Comparison of ENCODE assay signal across 8 cellular contexts in genomic region chr7:121395961-121396757, GRCh38. TPM values are rescaled to one million over a fixed set of nuclear protein-coding genes. Genes with fewer than 3 reads are reported as not detected.
DNase-seq lines count a peak whose midpoint lies in the region; ATAC-seq lines count a peak whose summit lies in the region.

TSS of gene FAM3C (minus strand) at chr7:121396308. CDS start at chr7:121382969, 13,339 bp downstream.

- H3K4me3 Mint-ChIP-seq in activated CD4-positive, alpha-beta T cell treated with anti-CD3 and anti-CD28 coated beads for 36 hours: peak within 1 kb of the TSS; percentile 88

- intact Hi-C loops in activated CD4-positive, alpha-beta T cell treated with anti-CD3 and anti-CD28 coated beads for 36 hours (cut with DNase I, micrococcal nuclease): loop anchor here (1.0 to 10.0 kb wide), 8 partner anchors 15 to 445 kb away; partner anchors contain the start of gene ING3 (in 1 of the 2)

- CTCF ChIA-PET in activated CD4-positive, alpha-beta T cell treated with anti-CD3 and anti-CD28 coated beads for 36 hours (lab: Charles Lee): interaction anchor here (0.7 to 4.7 kb wide), 13 partner anchors 8 to 151 kb away, joined by 3 to 32 read pairs (median 5); no protein-coding TSS in a partner anchor

- H3K9me3 Mint-ChIP-seq in activated CD4-positive, alpha-beta T cell treated with anti-CD3 and anti-CD28 coated beads for 36 hours (ENCODE audit: low read depth): no peaks in the 10 kb centered on the region

- no peaks in the 10 kb centered on the region for H3K27me3 ChIP-seq in layer of hippocampus (ENCODE audit: control insufficient read depth, insufficient read depth, low read length)

- ATAC-seq in GM19035 (IDR thresholded peaks at IDR 0.05; ENCODE audit: unreplicated experiment) (peak; percentile 73), HG03354 (IDR thresholded peaks at IDR 0.05; ENCODE audit: poor library complexity, severe bottlenecking, unreplicated experiment) (peak; percentile 82)
- peak; percentile 89 for ATAC-seq in activated CD4-positive, alpha-beta T cell treated with anti-CD3 and anti-CD28 coated beads for 36 hours

- H3K27ac ChIP-seq in cingulate gyrus (ENCODE audit: low read depth, low read length) (peak within 1 kb of the TSS; percentile 55), layer of hippocampus (ENCODE audit: low read depth, low read length) (peak within 1 kb of the TSS; percentile 64)

- peak within 1 kb of the TSS; percentile 88 for H3K27ac Mint-ChIP-seq in activated CD4-positive, alpha-beta T cell treated with anti-CD3 and anti-CD28 coated beads for 36 hours

- H3K4me1 Mint-ChIP-seq in activated CD4-positive, alpha-beta T cell treated with anti-CD3 and anti-CD28 coated beads for 36 hours: peaks cover 33% of the 10 kb centered on the region

- H3K27me3 Mint-ChIP-seq in activated CD4-positive, alpha-beta T cell treated with anti-CD3 and anti-CD28 coated beads for 36 hours: no peaks in the 10 kb centered on the region

- peak; percentile 94 for DNase-seq in Ammon's horn (ENCODE audit: low spot score)
- DNase-seq in NCI-H460 (ENCODE audit: extremely low read depth, low read depth): peak; percentile 91
- peak; percentile 92 for DNase-seq in activated CD4-positive, alpha-beta T cell treated with anti-CD3 and anti-CD28 coated beads for 36 hours
- peak; percentile 76 to 90 for DNase-seq in stimulated activated CD4-positive, alpha-beta T cell treated with anti-CD3 and anti-CD28 coated beads, Interleukin-1b, Interleukin-23, amount 100 ng/mL, for 4 hours (ENCODE audit: low read depth in 2 of 2)

- H3K36me3 Mint-ChIP-seq in activated CD4-positive, alpha-beta T cell treated with anti-CD3 and anti-CD28 coated beads for 36 hours (ENCODE audit: low read depth): peaks cover 16% of the 10 kb centered on the region

- POLR2A ChIA-PET in activated CD4-positive, alpha-beta T cell treated with anti-CD3 and anti-CD28 coated beads for 36 hours (lab: Charles Lee): interaction anchor here (0.7 to 2.5 kb wide), 2 partner anchors 13 to 42 kb away, joined by 3 to 5 read pairs; no protein-coding TSS in a partner anchor

RNA-seq across cellular contexts. Expression of gene FAM3C, which starts in this region (rescaled TPM):
- total RNA-seq in NCI-H460 (2014; rRNA removed; shearing (Covaris generic)): 52.4 and 65.3 TPM in 2 replicates
- 39.2 and 41.6 TPM in 2 replicates for polyA plus RNA-seq in NCI-H460 (2014; cell fraction: nucleus; rRNA removed)
- total RNA-seq in activated CD4-positive, alpha-beta T cell treated with anti-CD3 and anti-CD28 coated beads for 36 hours: 10 to 100 TPM; 13.3 to 14.9 TPM

Comparison
In these comparisons a context has a peak if more than half of its experiments do, and no peak if none do; other contexts are left out.
1. Peak in every context shown above with its lines: DNase-seq, ATAC-seq and H3K27ac ChIP-seq.